Comparison of ENCODE assay signal across 10 cellular contexts in genomic region chr6:141309295-141309694, GRCh38.
DNase-seq lines count a peak whose midpoint lies in the region; ATAC-seq and TF ChIP-seq lines count a peak whose summit lies in the region.
"Had no signal": no experiment of that assay in that cellular context is flagged by ENCODE, and none has a peak within 500 bp of the region (broad histone marks: within the 10 kb centered on the region; RNA-seq: fewer than 3 reads in every experiment).

No MANE protein-coding gene starts in this region.

- peak; percentile 68 for ATAC-seq in CD8-positive, alpha-beta T cell
- peak; percentile 68 for ATAC-seq in GM18517 (IDR thresholded peaks at IDR 0.05; ENCODE audit: unreplicated experiment)

- no peaks in the 10 kb centered on the region for H3K9me3 ChIP-seq in CD8-positive, alpha-beta T cell (ENCODE audit: low read length)

- H3K4me1 Mint-ChIP-seq in CD8-positive, alpha-beta T cell (ENCODE audit: low read depth): no peaks in the 10 kb centered on the region
- H3K4me1 Mint-ChIP-seq in mesothelial cell of epicardium: no peaks in the 10 kb centered on the region
- peaks cover 7% of the 10 kb centered on the region for H3K4me1 Mint-ChIP-seq in activated T-helper 2 cell treated with anti-CD3 and anti-CD28 coated beads, Interferon-gamma antibody, Interleukin-2, Interleukin-4, amounts not matched to agents 10 μg/mL and 5 μg/mL and 100 μg/mL, durations not matched to agents 14 hours and 24 hours and 36 hours (ENCODE audit: low read depth)

- intact Hi-C loops in CD8-positive, alpha-beta T cell (cut with DNase I, micrococcal nuclease): loop anchor here (1.0 to 10.0 kb wide), 3 partner anchors 253 to 806 kb away; no protein-coding TSS in a partner anchor
- intact Hi-C loops in activated T-helper 2 cell treated with anti-CD3 and anti-CD28 coated beads, Interferon-gamma antibody, Interleukin-2, Interleukin-4, amounts not matched to agents 10 μg/mL and 5 μg/mL and 100 μg/mL, durations not matched to agents 14 hours and 24 hours and 36 hours (cut with micrococcal nuclease): loop anchor here (5.0 kb wide), 2 partner anchors 83 to 253 kb away; no protein-coding TSS in a partner anchor

- no peak overlapping the region for H3K4me3 Mint-ChIP-seq in CD8-positive, alpha-beta T cell
- H3K4me3 Mint-ChIP-seq in mesothelial cell of epicardium: no peak overlapping the region
- H3K4me3 Mint-ChIP-seq in activated T-helper 2 cell treated with anti-CD3 and anti-CD28 coated beads, Interferon-gamma antibody, Interleukin-2, Interleukin-4, amounts not matched to agents 10 μg/mL and 5 μg/mL and 100 μg/mL, durations not matched to agents 14 hours and 24 hours and 36 hours (ENCODE audit: low read depth): no peak overlapping the region
- H3K4me3 Mint-ChIP-seq: nephron; T-helper 1 cell treated with Interleukin-12 subunit alpha and Interleukin-12 subunit beta and Interleukin-4 antibody, amounts not matched to agents 30 μg/mL and 1 μg/mL, for 36 hours had no signal

- no peaks in the 10 kb centered on the region for H3K27me3 ChIP-seq in CD8-positive, alpha-beta T cell (ENCODE audit: insufficient read depth, low read length)

- no peak overlapping the region for H3K27ac ChIP-seq in CD8-positive, alpha-beta T cell (ENCODE audit: low read depth, low read length)

- no peaks in the 10 kb centered on the region for H3K4me1 ChIP-seq in CD8-positive, alpha-beta T cell (ENCODE audit: insufficient read depth, low read length)

- DNase-seq in CD8-positive, alpha-beta T cell: peak in 1 of 7 experiments; percentile 22
- DNase-seq in LHCN-M2 (ENCODE audit: low read depth): peak; percentile 38
- DNase-seq in choroid plexus epithelial cell (ENCODE audit: low read depth): peak; percentile 47
- no peak for DNase-seq in NCI-H69 (lab: John Stamatoyannopoulos, UW)
- no peak for DNase-seq in mesothelial cell of epicardium (ENCODE audit: low spot score in 2 of 2, unreplicated experiment in 2 of 2)
- no peak for DNase-seq in activated T-helper 2 cell treated with anti-CD3 and anti-CD28 coated beads, Interferon-gamma antibody, Interleukin-2, Interleukin-4, amounts not matched to agents 10 μg/mL and 5 μg/mL and 100 μg/mL, durations not matched to agents 14 hours and 24 hours and 36 hours (ENCODE audit: low spot score)
- DNase-seq in stimulated activated CD4-positive, alpha-beta T cell treated with anti-CD3 and anti-CD28 coated beads, Interleukin-1b, Interleukin-23, amount 100 ng/mL, for 48 hours: no peak

- no peaks in the 10 kb centered on the region for H3K36me3 ChIP-seq in CD8-positive, alpha-beta T cell (ENCODE audit: insufficient read depth, low read length)

- no peak overlapping the region for H3K27ac Mint-ChIP-seq in CD8-positive, alpha-beta T cell
- no peak overlapping the region for H3K27ac Mint-ChIP-seq in mesothelial cell of epicardium
- no peak overlapping the region for H3K27ac Mint-ChIP-seq in activated T-helper 2 cell treated with anti-CD3 and anti-CD28 coated beads, Interferon-gamma antibody, Interleukin-2, Interleukin-4, amounts not matched to agents 10 μg/mL and 5 μg/mL and 100 μg/mL, durations not matched to agents 14 hours and 24 hours and 36 hours
- H3K27ac Mint-ChIP-seq: nephron; T-helper 1 cell treated with Interleukin-12 subunit alpha and Interleukin-12 subunit beta and Interleukin-4 antibody, amounts not matched to agents 30 μg/mL and 1 μg/mL, for 36 hours had no signal

- no peaks in the 10 kb centered on the region for H3K36me3 Mint-ChIP-seq in CD8-positive, alpha-beta T cell
- no peaks in the 10 kb centered on the region for H3K36me3 Mint-ChIP-seq in mesothelial cell of epicardium
- H3K36me3 Mint-ChIP-seq in activated T-helper 2 cell treated with anti-CD3 and anti-CD28 coated beads, Interferon-gamma antibody, Interleukin-2, Interleukin-4, amounts not matched to agents 10 μg/mL and 5 μg/mL and 100 μg/mL, durations not matched to agents 14 hours and 24 hours and 36 hours (ENCODE audit: low read depth): no peaks in the 10 kb centered on the region

- no peak for TF ChIP-seq CTCF in CD8-positive, alpha-beta T cell (IDR thresholded peaks at IDR 0.05)
- TF ChIP-seq CTCF in choroid plexus epithelial cell (conservative IDR thresholded peaks at IDR 0.05; ENCODE audit: low read depth, low read length) (peak; percentile 29), mesothelial cell of epicardium (IDR thresholded peaks at IDR 0.05; ENCODE audit: unreplicated experiment) (no peak)

- POLR2A ChIA-PET in CD8-positive, alpha-beta T cell (lab: Charles Lee): no interaction called here

- CTCF ChIA-PET in CD8-positive, alpha-beta T cell (lab: Charles Lee): interaction anchor here (0.9 kb wide), 2 partner anchors 252 to 254 kb away, joined by 3 to 6 read pairs; no protein-coding TSS in a partner anchor

- no peaks in the 10 kb centered on the region for H3K27me3 Mint-ChIP-seq in CD8-positive, alpha-beta T cell (ENCODE audit: low read depth)
- no peaks in the 10 kb centered on the region for H3K27me3 Mint-ChIP-seq in mesothelial cell of epicardium (ENCODE audit: low read depth)
- H3K27me3 Mint-ChIP-seq in activated T-helper 2 cell treated with anti-CD3 and anti-CD28 coated beads, Interferon-gamma antibody, Interleukin-2, Interleukin-4, amounts not matched to agents 10 μg/mL and 5 μg/mL and 100 μg/mL, durations not matched to agents 14 hours and 24 hours and 36 hours (ENCODE audit: low read depth): no peaks in the 10 kb centered on the region

- H3K4me3 ChIP-seq in CD8-positive, alpha-beta T cell (ENCODE audit: low read depth, low read length): no peak overlapping the region
- no peak overlapping the region for H3K4me3 ChIP-seq in choroid plexus epithelial cell (ENCODE audit: low read depth, low read length)

- H3K9me3 Mint-ChIP-seq in CD8-positive, alpha-beta T cell: no peaks in the 10 kb centered on the region
- peaks cover 18% of the 10 kb centered on the region for H3K9me3 Mint-ChIP-seq in mesothelial cell of epicardium
- peaks cover 7% of the 10 kb centered on the region for H3K9me3 Mint-ChIP-seq in activated T-helper 2 cell treated with anti-CD3 and anti-CD28 coated beads, Interferon-gamma antibody, Interleukin-2, Interleukin-4, amounts not matched to agents 10 μg/mL and 5 μg/mL and 100 μg/mL, durations not matched to agents 14 hours and 24 hours and 36 hours
- H3K9me3 Mint-ChIP-seq: T-helper 1 cell treated with Interleukin-12 subunit alpha and Interleukin-12 subunit beta and Interleukin-4 antibody, amounts not matched to agents 30 μg/mL and 1 μg/mL, for 36 hours had no signal

Comparison
In these comparisons a context has a peak if more than half of its experiments do, and no peak if none do; other contexts are left out.
1. DNase-seq: peak in LHCN-M2 (single experiment) and choroid plexus epithelial cell (single experiment); none in NCI-H69 (single experiment), mesothelial cell of epicardium (0 of 2), activated T-helper 2 cell treated with anti-CD3 and anti-CD28 coated beads, Interferon-gamma antibody, Interleukin-2, Interleukin-4, amounts not matched to agents 10 μg/mL and 5 μg/mL and 100 μg/mL, durations not matched to agents 14 hours and 24 hours and 36 hours (single experiment) and stimulated activated CD4-positive, alpha-beta T cell treated with anti-CD3 and anti-CD28 coated beads, Interleukin-1b, Interleukin-23, amount 100 ng/mL, for 48 hours (single experiment).